9 cellular contexts compared by ENCODE assay signal in the genomic region with DNA sequence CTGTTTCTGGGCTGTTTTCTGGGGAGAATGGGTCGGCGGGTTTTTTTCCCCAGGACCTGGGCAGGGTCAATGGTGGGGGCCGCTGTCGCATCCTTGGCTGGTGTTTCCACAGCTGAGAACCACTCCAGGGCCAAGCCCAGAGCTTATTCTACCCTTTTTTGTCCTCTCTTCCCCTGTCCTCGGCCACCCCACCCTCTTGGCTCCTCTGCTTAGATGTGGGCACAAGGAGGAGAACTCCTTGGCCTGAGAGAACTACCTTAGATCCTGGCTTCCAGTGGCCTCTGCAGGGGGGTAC. TPM values are rescaled to one million over a fixed set of nuclear protein-coding genes. Genes with fewer than 3 reads are reported as not detected.
A peak's percentile ranks its signal among the peaks of the same experiment; 100 is the strongest.
DNase-seq lines count a peak whose midpoint lies in the region; ATAC-seq, FAIRE-seq and TF ChIP-seq lines count a peak whose summit lies in the region.
"Had no signal": no experiment of that assay in that cellular context is flagged by ENCODE, and none has a peak within 500 bp of the region (broad histone marks: within the 10 kb centered on the region; RNA-seq: fewer than 3 reads in every experiment).

No MANE protein-coding gene starts in this region.

- H3K36me3 ChIP-seq in keratinocyte (ENCODE audit: control insufficient read depth in 2 of 2, extremely low read depth in 1 of 2, insufficient read depth in 2 of 2, low read length in 2 of 2) (no peaks in the 10 kb centered on the region), spleen (no peaks in the 10 kb centered on the region)

- no peaks in the 10 kb centered on the region for H3K9me3 Mint-ChIP-seq in activated CD8-positive, alpha-beta T cell treated with anti-CD3 and anti-CD28 coated beads for 36 hours

- TF ChIP-seq POLR2A in GM19099 (IDR thresholded peaks at IDR 0.05; ENCODE audit: extremely low read depth, insufficient read length, low read depth) (peak; percentile 13), spleen (IDR thresholded peaks at IDR 0.05) (no peak)

- TF ChIP-seq CTCF in activated CD8-positive, alpha-beta T cell treated with anti-CD3 and anti-CD28 coated beads for 36 hours (IDR thresholded peaks at IDR 0.05) = no peak
- TF ChIP-seq CTCF in keratinocyte (optimal IDR thresholded peaks at IDR 0.05 in 1 of 3, IDR thresholded peaks at IDR 0.05 in 1 of 3, conservative IDR thresholded peaks at IDR 0.05 in 1 of 3; ENCODE audit: extremely low read depth in 1 of 3, insufficient read depth in 2 of 3, low read length in 3 of 3) (no peak), spleen (IDR thresholded peaks at IDR 0.05 in 8 of 11, conservative IDR thresholded peaks at IDR 0.05 in 3 of 11) (no peak)

- no peak for ATAC-seq in activated CD8-positive, alpha-beta T cell treated with anti-CD3 and anti-CD28 coated beads for 36 hours
- ATAC-seq in GM18511 (IDR thresholded peaks at IDR 0.05; ENCODE audit: unreplicated experiment) = no peak
- no peak for ATAC-seq in HG02852 (IDR thresholded peaks at IDR 0.05; ENCODE audit: unreplicated experiment)

- POLR2A ChIA-PET in activated CD8-positive, alpha-beta T cell treated with anti-CD3 and anti-CD28 coated beads for 36 hours (lab: Charles Lee) = interaction anchor here (1.1 to 3.5 kb wide), 5 partner anchors 11 to 46 kb away, joined by 3 to 19 read pairs (median 4); a partner anchor contains a TSS

- peak overlapping the region; percentile 68 for H3K9ac ChIP-seq in keratinocyte (ENCODE audit: control insufficient read depth, extremely low read depth, insufficient read depth, low read length)

- CTCF ChIA-PET in activated CD8-positive, alpha-beta T cell treated with anti-CD3 and anti-CD28 coated beads for 36 hours (lab: Charles Lee) = interaction anchor here (1.1 to 1.5 kb wide), 4 partner anchors 12 to 50 kb away, joined by 3 to 5 read pairs (median 4); a partner anchor contains a TSS

- H3K4me1 ChIP-seq in keratinocyte (ENCODE audit: control insufficient read depth, extremely low read depth, insufficient read depth, low read length) = peaks cover 37% of the 10 kb centered on the region
- H3K4me1 ChIP-seq in spleen = peaks cover 43 to 88% (median 59%) of the 10 kb centered on the region in 6 donors

- peak overlapping the region; percentile 68 for H3K4me3 Mint-ChIP-seq in activated CD8-positive, alpha-beta T cell treated with anti-CD3 and anti-CD28 coated beads for 36 hours

- DNase-seq in activated CD8-positive, alpha-beta T cell treated with anti-CD3 and anti-CD28 coated beads for 36 hours = no peak
- no peak for DNase-seq in keratinocyte (ENCODE audit: low read depth, low spot score)
- no peak for DNase-seq in spleen
- no peak for DNase-seq in GDM1 (lab: John Stamatoyannopoulos, UW)
- DNase-seq in NCI-H1930 (lab: John Stamatoyannopoulos, UW) = no peak

- H3K9me1 ChIP-seq in keratinocyte (ENCODE audit: control insufficient read depth, extremely low read depth, insufficient read depth, low read length) = no peaks in the 10 kb centered on the region

- H3K27me3 ChIP-seq in keratinocyte (ENCODE audit: control insufficient read depth, extremely low read depth, insufficient read depth, low read length) = no peaks in the 10 kb centered on the region
- no peaks in the 10 kb centered on the region for H3K27me3 ChIP-seq in spleen (replicated peaks in 1 of 7)

- H3K27ac Mint-ChIP-seq in activated CD8-positive, alpha-beta T cell treated with anti-CD3 and anti-CD28 coated beads for 36 hours = peak overlapping the region; percentile 90

- H3K9me3 ChIP-seq in keratinocyte (ENCODE audit: control insufficient read depth, low read depth, low read length) (no peaks in the 10 kb centered on the region), spleen (no peaks in the 10 kb centered on the region)

- peaks cover 68% of the 10 kb centered on the region for H3K4me1 Mint-ChIP-seq in activated CD8-positive, alpha-beta T cell treated with anti-CD3 and anti-CD28 coated beads for 36 hours (ENCODE audit: low read depth)

- dilution Hi-C loops in keratinocyte (cut with MboI; ENCODE audit: extremely low pct_ligation_motif_present, low sequenced_read_pairs) = no loop called here

- no peaks in the 10 kb centered on the region for H4K20me1 ChIP-seq in keratinocyte (ENCODE audit: control insufficient read depth, extremely low read depth, insufficient read depth, low read length)

- no peaks in the 10 kb centered on the region for H3K36me3 Mint-ChIP-seq in activated CD8-positive, alpha-beta T cell treated with anti-CD3 and anti-CD28 coated beads for 36 hours (ENCODE audit: low read depth)

- peak overlapping the region; percentile 81 for H3K4me2 ChIP-seq in keratinocyte (ENCODE audit: control insufficient read depth, extremely low read depth, insufficient read depth, low read depth, low read length)

- WGBS in spleen, 5 donors = 82 to 97% (median 90%) methylated on average over 5 of the region's 5 CpGs

- H3K4me3 ChIP-seq in keratinocyte (ENCODE audit: control insufficient read depth in 2 of 3, extremely low read depth in 1 of 3, insufficient read depth in 2 of 3, low read depth in 1 of 3, low read length in 3 of 3) (peak overlapping the region in 1 of 3 experiments; percentile 41), spleen (peak overlapping the region in 2 of 8 donors; percentile 46 to 64)

- H3K27me3 Mint-ChIP-seq in activated CD8-positive, alpha-beta T cell treated with anti-CD3 and anti-CD28 coated beads for 36 hours = peaks cover 8% of the 10 kb centered on the region

- H3K27ac ChIP-seq in keratinocyte (ENCODE audit: control insufficient read depth, insufficient read depth, low read length) (peak overlapping the region; percentile 81), spleen (peak overlapping the region; percentile 70 to 92 (median 82))

- H3K79me2 ChIP-seq in keratinocyte (ENCODE audit: control insufficient read depth, insufficient read depth, low read length) = no peaks in the 10 kb centered on the region

- intact Hi-C loops in activated CD8-positive, alpha-beta T cell treated with anti-CD3 and anti-CD28 coated beads for 36 hours (cut with micrococcal nuclease) = loop anchor here (5.0 kb wide), 1 partner anchor 45 kb away; a partner anchor contains a TSS
- intact Hi-C loops in spleen (cut with DNase I; ENCODE audit: low total_unique reads) = no loop called here

- no peak overlapping the region for H2AFZ ChIP-seq in keratinocyte (ENCODE audit: control insufficient read depth, low read length)

- no peak for FAIRE-seq in keratinocyte (lab: Jason Lieb, UNC)

RNA-seq across cellular contexts. Expression of a gene that starts 4.0 kb away (rescaled TPM):
- 1 to 10 TPM; 1.1 to 1.6 TPM for total RNA-seq in activated CD8-positive, alpha-beta T cell treated with anti-CD3 and anti-CD28 coated beads for 36 hours
- 0.49 to 3.9 TPM (median 0.80 TPM) in 3 replicates for polyA plus RNA-seq in keratinocyte
- 6.1 TPM for polyA plus RNA-seq in keratinocyte (2011; ENCODE audit: low read depth)
- 0.68 and 0.86 TPM in 2 replicates for polyA plus RNA-seq in keratinocyte (2011; cell fraction: cytosol; rRNA removed)
- 3.5 and 5.4 TPM in 2 replicates for polyA plus RNA-seq in keratinocyte (2011; cell fraction: nucleus; rRNA removed)
- polyA plus RNA-seq in keratinocyte (2012; ENCODE audit: low replicate concordance) = 0.44 and 6.7 TPM in 2 replicates
- polyA minus RNA-seq in keratinocyte = 1.5 to 11.2 TPM (median 2.3 TPM) in 3 replicates
- 4.4 TPM for polyA minus RNA-seq in keratinocyte (2011; cell fraction: cytosol; rRNA and poly(A)+ RNA removed)
- polyA minus RNA-seq in keratinocyte (2011; cell fraction: nucleus; rRNA and poly(A)+ RNA removed) = 6.5 and 9.0 TPM in 2 replicates
- total RNA-seq in spleen = 10 to 100 TPM in 3 of 7 donors, 1 to 10 TPM in 4; 5.6 to 23.2 (median 9.9) TPM
- polyA plus RNA-seq in spleen = 1 to 10 TPM in 2 of 3 donors, under 1 TPM in 1; 0.41 to 2.8 (median 2.3) TPM

RNA-seq across cellular contexts. Expression of a gene that starts 16.3 kb away (rescaled TPM):
- 10 to 100 TPM; 24.6 to 25.0 TPM for total RNA-seq in activated CD8-positive, alpha-beta T cell treated with anti-CD3 and anti-CD28 coated beads for 36 hours
- polyA plus RNA-seq in keratinocyte (not detected in 3 replicates), spleen (10 to 100 TPM; 17.6 to 24.6 (median 23.7) TPM)
- not detected for polyA plus RNA-seq in keratinocyte (2011; ENCODE audit: low read depth)
- not detected in 2 replicates for polyA plus RNA-seq in keratinocyte (2011; cell fraction: cytosol; rRNA removed)
- not detected in 2 replicates for polyA plus RNA-seq in keratinocyte (2011; cell fraction: nucleus; rRNA removed)
- polyA plus RNA-seq in keratinocyte (2012; ENCODE audit: low replicate concordance) = not detected in 2 replicates
- not detected in 3 replicates for polyA minus RNA-seq in keratinocyte
- polyA minus RNA-seq in keratinocyte (2011; cell fraction: cytosol; rRNA and poly(A)+ RNA removed) = not detected
- not detected in 2 replicates for polyA minus RNA-seq in keratinocyte (2011; cell fraction: nucleus; rRNA and poly(A)+ RNA removed)
- total RNA-seq in spleen = 10 to 100 TPM; 27.2 to 50.5 (median 34.7) TPM
- total RNA-seq: glomerular endothelial cell had no signal

RNA-seq across cellular contexts. Expression of a gene that starts 44.5 kb away (rescaled TPM):
- 10 to 100 TPM; 86.4 to 94.4 TPM for total RNA-seq in activated CD8-positive, alpha-beta T cell treated with anti-CD3 and anti-CD28 coated beads for 36 hours
- polyA plus RNA-seq in keratinocyte (14.9 to 24.7 TPM (median 23.4 TPM) in 3 replicates), spleen (10 to 100 TPM; 19.9 to 31.0 (median 30.7) TPM)
- 50.9 TPM for polyA plus RNA-seq in keratinocyte (2011; ENCODE audit: low read depth)
- polyA plus RNA-seq in keratinocyte (2011; cell fraction: cytosol; rRNA removed) = 17.0 and 34.3 TPM in 2 replicates
- 24.0 and 32.8 TPM in 2 replicates for polyA plus RNA-seq in keratinocyte (2011; cell fraction: nucleus; rRNA removed)
- polyA plus RNA-seq in keratinocyte (2012; ENCODE audit: low replicate concordance) = 15.5 and 42.1 TPM in 2 replicates
- polyA minus RNA-seq in keratinocyte = 6.1 to 37.7 TPM (median 24.2 TPM) in 3 replicates
- polyA minus RNA-seq in keratinocyte (2011; cell fraction: cytosol; rRNA and poly(A)+ RNA removed) = 21.7 TPM
- polyA minus RNA-seq in keratinocyte (2011; cell fraction: nucleus; rRNA and poly(A)+ RNA removed) = 30.7 and 58.6 TPM in 2 replicates
- total RNA-seq in spleen = 100 to 1,000 TPM in 6 of 7 donors, 10 to 100 TPM in 1; 90.3 to 133 (median 108) TPM
